ENCODE assay signal across 8 cellular contexts in genomic region chr7:102279537-102280400, GRCh38. TPM values are rescaled to one million over a fixed set of nuclear protein-coding genes. Genes with fewer than 3 reads are reported as not detected.
DNase-seq lines count a peak whose midpoint lies in the region; ATAC-seq and TF ChIP-seq lines count a peak whose summit lies in the region.

No MANE protein-coding gene starts in this region.

- H3K4me1 Mint-ChIP-seq in activated CD8-positive, alpha-beta T cell treated with anti-CD3 and anti-CD28 coated beads for 36 hours (ENCODE audit: low read depth), result peaks cover 4% of the 10 kb centered on the region
- H3K4me1 Mint-ChIP-seq in effector memory CD8-positive, alpha-beta T cell (ENCODE audit: low read depth in 2 of 2), result peaks cover 3 to 7% of the 10 kb centered on the region in 2 donors
- H3K4me1 Mint-ChIP-seq in naive B cell, result peaks cover 10 to 30% (median 23%) of the 10 kb centered on the region in 3 donors

- TF ChIP-seq POLR2A in tibial nerve (IDR thresholded peaks at IDR 0.05), result no peak

- DNase-seq in NCI-H446 (lab: John Stamatoyannopoulos, UW) (peak; percentile 27 to 70), NCI-H446 treated with DMSO at 0.1 percent for 48 hours (lab: John Stamatoyannopoulos, UW) (no peak), NCI-H460 (ENCODE audit: extremely low read depth, low read depth) (peak; percentile 51), naive B cell (peak; percentile 73), tibial nerve (ENCODE audit: low spot score in 2 of 2) (no peak)
- DNase-seq in activated CD8-positive, alpha-beta T cell treated with anti-CD3 and anti-CD28 coated beads for 36 hours, result peak; percentile 74
- peak; percentile 47 to 55 (median 51) for DNase-seq in effector memory CD8-positive, alpha-beta T cell

- ATAC-seq in HG02759 (IDR thresholded peaks at IDR 0.05; ENCODE audit: unreplicated experiment) (peak; percentile 60), naive B cell (ENCODE audit: low read depth in 2 of 2) (peak; percentile 90 to 95)
- ATAC-seq in activated CD8-positive, alpha-beta T cell treated with anti-CD3 and anti-CD28 coated beads for 36 hours, result peak; percentile 91
- peak; percentile 86 for ATAC-seq in effector memory CD8-positive, alpha-beta T cell (replicated peaks)

- TF ChIP-seq EP300 in tibial nerve (IDR thresholded peaks at IDR 0.05), result no peak

- peak; percentile 76 for TF ChIP-seq CTCF in activated CD8-positive, alpha-beta T cell treated with anti-CD3 and anti-CD28 coated beads for 36 hours (IDR thresholded peaks at IDR 0.05)
- TF ChIP-seq CTCF in tibial nerve (IDR thresholded peaks at IDR 0.05), result peak; percentile 71 to 90 (median 80)

- no peak overlapping the region for H3K27ac Mint-ChIP-seq in activated CD8-positive, alpha-beta T cell treated with anti-CD3 and anti-CD28 coated beads for 36 hours
- peak overlapping the region in 1 of 2 donors; percentile 52 for H3K27ac Mint-ChIP-seq in effector memory CD8-positive, alpha-beta T cell
- H3K27ac Mint-ChIP-seq in naive B cell, result peak overlapping the region in 2 of 6 donors; percentile 42 to 71

- no peaks in the 10 kb centered on the region for H3K9me3 Mint-ChIP-seq in activated CD8-positive, alpha-beta T cell treated with anti-CD3 and anti-CD28 coated beads for 36 hours
- H3K9me3 Mint-ChIP-seq in effector memory CD8-positive, alpha-beta T cell, result no peaks in the 10 kb centered on the region
- no peaks in the 10 kb centered on the region for H3K9me3 Mint-ChIP-seq in naive B cell

- no peaks in the 10 kb centered on the region for H3K36me3 Mint-ChIP-seq in activated CD8-positive, alpha-beta T cell treated with anti-CD3 and anti-CD28 coated beads for 36 hours (ENCODE audit: low read depth)
- H3K36me3 Mint-ChIP-seq in effector memory CD8-positive, alpha-beta T cell (ENCODE audit: insufficient read depth), result peaks cover 7% of the 10 kb centered on the region
- no peaks in the 10 kb centered on the region for H3K36me3 Mint-ChIP-seq in naive B cell

- peaks cover 2% of the 10 kb centered on the region for H3K27me3 Mint-ChIP-seq in activated CD8-positive, alpha-beta T cell treated with anti-CD3 and anti-CD28 coated beads for 36 hours
- no peaks in the 10 kb centered on the region for H3K27me3 Mint-ChIP-seq in effector memory CD8-positive, alpha-beta T cell
- H3K27me3 Mint-ChIP-seq in naive B cell, result no peaks in the 10 kb centered on the region

- 48 to 51% methylated on average over 20 to 23 of the region's 23 CpGs for WGBS in tibial nerve, 2 donors

- no peak overlapping the region for H3K27ac ChIP-seq in tibial nerve

- H3K4me1 ChIP-seq in tibial nerve, result peaks cover 0 to 9% (median 2%) of the 10 kb centered on the region in 4 donors

- CTCF ChIA-PET in activated CD8-positive, alpha-beta T cell treated with anti-CD3 and anti-CD28 coated beads for 36 hours (lab: Charles Lee), result interaction anchor here (0.6 to 4.3 kb wide), 9 partner anchors 9 to 737 kb away, joined by 3 to 30 read pairs (median 3); partner anchors contain the start of gene PRKRIP1

- H3K4me3 ChIP-seq in tibial nerve, result no peak overlapping the region

- intact Hi-C loops in activated CD8-positive, alpha-beta T cell treated with anti-CD3 and anti-CD28 coated beads for 36 hours (cut with micrococcal nuclease), result loop anchor here (5.0 to 10.0 kb wide), 2 partner anchors 108 to 175 kb away; no protein-coding TSS in a partner anchor

- H3K4me3 Mint-ChIP-seq in activated CD8-positive, alpha-beta T cell treated with anti-CD3 and anti-CD28 coated beads for 36 hours, result no peak overlapping the region
- no peak overlapping the region for H3K4me3 Mint-ChIP-seq in effector memory CD8-positive, alpha-beta T cell
- H3K4me3 Mint-ChIP-seq in naive B cell, result peak overlapping the region in 7 of 8 donors; percentile 46 to 83 (median 66)

- H3K27me3 ChIP-seq in tibial nerve, result no peaks in the 10 kb centered on the region

- H3K9me3 ChIP-seq in tibial nerve, result no peaks in the 10 kb centered on the region

- POLR2A ChIA-PET in activated CD8-positive, alpha-beta T cell treated with anti-CD3 and anti-CD28 coated beads for 36 hours (lab: Charles Lee), result no interaction called here

- H3K36me3 ChIP-seq in tibial nerve, result peaks cover 0 to 17% (median 0%) of the 10 kb centered on the region in 3 donors

RNA-seq across cellular contexts. Expression of gene SH2B2, which starts 6.9 kb away (rescaled TPM):
- total RNA-seq in NCI-H460 (2014; rRNA removed; shearing (Covaris generic)), result 3.2 and 3.3 TPM in 2 replicates
- 7.5 and 16.9 TPM in 2 replicates for polyA plus RNA-seq in NCI-H460 (2014; cell fraction: nucleus; rRNA removed)
- 1 to 10 TPM; 5.0 to 7.1 TPM for total RNA-seq in activated CD8-positive, alpha-beta T cell treated with anti-CD3 and anti-CD28 coated beads for 36 hours
- polyA plus RNA-seq in naive B cell (ENCODE audit: low read depth in 6 of 6), result 10 to 100 TPM; 15.4 to 78.4 (median 27.2) TPM
- total RNA-seq in tibial nerve, result 10 to 100 TPM in 1 of 4 donors, 1 to 10 TPM in 3; 2.4 to 10.8 (median 7.6) TPM

Comparison
In these comparisons a context has a peak if more than half of its experiments do, and no peak if none do; other contexts are left out.
1. DNase-seq: peak in NCI-H446 (2 of 2), NCI-H460 (single experiment), activated CD8-positive, alpha-beta T cell treated with anti-CD3 and anti-CD28 coated beads for 36 hours (single experiment), effector memory CD8-positive, alpha-beta T cell (3 of 3) and naive B cell (single experiment); none in NCI-H446 treated with DMSO at 0.1 percent for 48 hours (single experiment) and tibial nerve (0 of 2).
2. H3K4me3 Mint-ChIP-seq: peak in naive B cell (7 of 8); none in activated CD8-positive, alpha-beta T cell treated with anti-CD3 and anti-CD28 coated beads for 36 hours (single experiment) and effector memory CD8-positive, alpha-beta T cell (0 of 2).
3. Peak in every context shown above with its lines, with median percentiles within 50 percentile points of each other: ATAC-seq.